Comparison of ENCODE assay signal across 20 cellular contexts in the genomic region with DNA sequence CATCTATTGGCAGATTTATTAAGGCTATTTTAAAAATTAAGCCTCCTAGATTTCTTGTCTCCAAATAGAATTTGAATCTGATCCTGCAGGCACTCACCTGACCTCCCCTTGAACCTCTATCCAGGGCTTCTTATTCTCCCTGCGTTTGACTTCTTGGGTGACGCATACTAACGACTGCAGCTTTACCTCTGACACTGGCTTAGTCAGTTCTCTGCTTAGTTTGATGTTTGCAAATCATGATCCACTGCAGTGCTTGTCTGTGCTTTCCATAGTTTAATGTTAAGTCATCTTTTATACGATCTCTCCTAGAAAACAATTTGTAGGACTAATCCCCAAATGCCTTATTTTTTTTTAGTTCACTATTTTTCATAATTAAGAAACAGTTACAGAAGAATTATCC.
"Had no signal": no experiment of that assay in that cellular context is flagged by ENCODE, and none has a peak within 500 bp of the region (broad histone marks: within the 10 kb centered on the region; RNA-seq: fewer than 3 reads in every experiment).

No MANE protein-coding gene starts in this region.

- DNase-seq: activated CD4-positive, alpha-beta T cell treated with anti-CD3 and anti-CD28 coated beads, Interleukin-2, amount 50 U/mL, for 4 hours; activated naive CD4-positive, alpha-beta T cell; activated naive CD8-positive, alpha-beta T cell treated with anti-CD3 and anti-CD28 coated beads, Interleukin-2, amount 10 ng/mL, durations not matched to agents 7 days and 5 days; amygdala; central memory CD4-positive, alpha-beta T cell; endodermal cell; gastrocnemius medialis; head of caudate nucleus; left ventricle myocardium inferior; mammary epithelial cell; naive B cell; right cardiac atrium; T-helper 2 cell; uterus had no signal

- H3K27ac ChIP-seq: gastrocnemius medialis, left ventricle myocardium inferior, neural progenitor cell, skin epidermis, tibial nerve, uterus had no signal

- H3K4me3 ChIP-seq: gastrocnemius medialis, left ventricle myocardium inferior, neural progenitor cell, skin epidermis, tibial nerve, uterus had no signal

- H3K36me3 ChIP-seq: gastrocnemius medialis, left ventricle myocardium inferior, neural progenitor cell, tibial nerve, uterus had no signal

- H3K9me3 Mint-ChIP-seq: endodermal cell, neural progenitor cell had no signal

- H3K27me3 ChIP-seq: gastrocnemius medialis, neural progenitor cell, tibial nerve, uterus had no signal

- H3K9me3 ChIP-seq: gastrocnemius medialis, left ventricle myocardium inferior, tibial nerve, uterus had no signal

- H3K4me1 ChIP-seq: gastrocnemius medialis, left ventricle myocardium inferior, neural progenitor cell, tibial nerve, uterus had no signal

- H3K4me1 Mint-ChIP-seq: activated naive CD8-positive, alpha-beta T cell treated with anti-CD3 and anti-CD28 coated beads, Interleukin-2, amount 10 ng/mL, durations not matched to agents 7 days and 5 days; naive B cell; neural progenitor cell had no signal

- H3K27me3 Mint-ChIP-seq: activated naive CD8-positive, alpha-beta T cell treated with anti-CD3 and anti-CD28 coated beads, Interleukin-2, amount 10 ng/mL, durations not matched to agents 7 days and 5 days; brain; naive B cell; progenitor cell of endocrine pancreas; stimulated activated naive CD8-positive, alpha-beta T cell treated with anti-CD3 and anti-CD28 coated beads, Interleukin-15, Interleukin-2, amounts not matched to agents 100 ng/mL and 50 ng/mL, for 24 hours had no signal

- H3K27ac Mint-ChIP-seq: activated naive CD8-positive, alpha-beta T cell treated with anti-CD3 and anti-CD28 coated beads, Interleukin-2, amount 10 ng/mL, durations not matched to agents 7 days and 5 days; brain; endodermal cell; naive B cell; neural progenitor cell; progenitor cell of endocrine pancreas; stimulated activated naive CD8-positive, alpha-beta T cell treated with anti-CD3 and anti-CD28 coated beads, Interleukin-15, Interleukin-2, amounts not matched to agents 100 ng/mL and 50 ng/mL, for 24 hours had no signal

- ATAC-seq: gastrocnemius medialis, right cardiac atrium had no signal

- H3K36me3 Mint-ChIP-seq: activated naive CD8-positive, alpha-beta T cell treated with anti-CD3 and anti-CD28 coated beads, Interleukin-2, amount 10 ng/mL, durations not matched to agents 7 days and 5 days; brain; naive B cell; neural progenitor cell had no signal

- H3K4me3 Mint-ChIP-seq: activated naive CD8-positive, alpha-beta T cell treated with anti-CD3 and anti-CD28 coated beads, Interleukin-2, amount 10 ng/mL, durations not matched to agents 7 days and 5 days; brain; endodermal cell; naive B cell; neural progenitor cell; stimulated activated naive CD8-positive, alpha-beta T cell treated with anti-CD3 and anti-CD28 coated beads, Interleukin-15, Interleukin-2, amounts not matched to agents 100 ng/mL and 50 ng/mL, for 24 hours had no signal
